In the genomic region with DNA sequence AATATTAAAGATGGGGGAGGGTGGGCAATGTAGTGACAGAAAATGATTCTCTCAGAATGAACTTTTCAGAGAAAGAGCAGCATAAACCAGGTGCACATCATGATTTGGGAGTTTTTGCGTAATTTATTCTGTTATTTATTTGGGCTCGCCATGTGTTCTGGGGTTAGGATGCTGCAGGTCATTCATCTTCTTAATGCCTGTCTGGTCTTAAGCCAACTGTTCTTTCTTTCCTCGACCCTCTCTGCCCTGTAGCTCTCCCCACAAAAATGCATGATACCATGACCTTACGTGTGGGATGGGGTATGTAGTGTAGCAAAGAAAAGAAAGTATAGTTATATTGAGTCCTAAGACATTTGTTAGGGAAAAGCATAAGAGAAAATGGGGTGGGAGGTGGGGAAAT, we compare ENCODE assay signal across 13 cellular contexts. TPM values are rescaled to one million over a fixed set of nuclear protein-coding genes. Genes with fewer than 3 reads are reported as not detected.
DNase-seq lines count a peak whose midpoint lies in the region; ATAC-seq and TF ChIP-seq lines count a peak whose summit lies in the region.
"Had no signal": no experiment of that assay in that cellular context is flagged by ENCODE, and none has a peak within 500 bp of the region (broad histone marks: within the 10 kb centered on the region; RNA-seq: fewer than 3 reads in every experiment).

No MANE protein-coding gene starts in this region.

- POLR2A ChIA-PET in A673 (lab: Charles Lee; ENCODE audit: low non-redundant PET) = no interaction called here

- H3K4me1 Mint-ChIP-seq in T-helper 17 cell = peaks cover 16% of the 10 kb centered on the region
- no peaks in the 10 kb centered on the region for H3K4me1 Mint-ChIP-seq in activated naive CD4-positive, alpha-beta T cell treated with anti-CD3 and anti-CD28 coated beads, Interleukin-2, amount 10 ng/mL, durations not matched to agents 7 days and 5 days

- H3K4me1 ChIP-seq in mesenchymal stem cell (ENCODE audit: control insufficient read depth, insufficient read depth, low read depth, low read length) (no peaks in the 10 kb centered on the region), hepatocyte (ENCODE audit: insufficient read depth) (peaks cover 16% of the 10 kb centered on the region), A673 (ENCODE audit: insufficient read depth, low read length, poor library complexity, severe bottlenecking) (no peaks in the 10 kb centered on the region)
- H3K4me1 ChIP-seq: SJCRH30 had no signal

- DNase-seq in T-helper 17 cell (no peak), mesenchymal stem cell (peak; percentile 18), substantia nigra (lab: John Stamatoyannopoulos, UW) (no peak), hepatocyte (ENCODE audit: low spot score) (no peak), A673 (ENCODE audit: low spot score) (no peak)
- DNase-seq in activated naive CD4-positive, alpha-beta T cell treated with anti-CD3 and anti-CD28 coated beads, Interleukin-2, amount 10 ng/mL, durations not matched to agents 7 days and 5 days = no peak
- DNase-seq: CD4-positive, CD25-positive, alpha-beta regulatory T cell; NCI-H187 treated with DMSO at 0.1 percent for 48 hours; NCI-H446; PC-9; SJCRH30 had no signal

- peak overlapping the region; percentile 62 for H3K27ac Mint-ChIP-seq in T-helper 17 cell
- H3K27ac Mint-ChIP-seq in activated naive CD4-positive, alpha-beta T cell treated with anti-CD3 and anti-CD28 coated beads, Interleukin-2, amount 10 ng/mL, durations not matched to agents 7 days and 5 days = no peak overlapping the region

- no peaks in the 10 kb centered on the region for H3K9me3 Mint-ChIP-seq in activated naive CD4-positive, alpha-beta T cell treated with anti-CD3 and anti-CD28 coated beads, Interleukin-2, amount 10 ng/mL, durations not matched to agents 7 days and 5 days
- H3K9me3 Mint-ChIP-seq: CD4-positive, CD25-positive, alpha-beta regulatory T cell had no signal

- H2AK5ac ChIP-seq in mesenchymal stem cell (ENCODE audit: low read length, severe bottlenecking) = no peak overlapping the region

- no peak overlapping the region for H3K4me3 Mint-ChIP-seq in T-helper 17 cell
- H3K4me3 Mint-ChIP-seq in activated naive CD4-positive, alpha-beta T cell treated with anti-CD3 and anti-CD28 coated beads, Interleukin-2, amount 10 ng/mL, durations not matched to agents 7 days and 5 days = no peak overlapping the region
- H3K4me3 Mint-ChIP-seq: CD4-positive, CD25-positive, alpha-beta regulatory T cell had no signal

- H3K79me1 ChIP-seq in mesenchymal stem cell (replicated peaks; ENCODE audit: low read length, poor library complexity, severe bottlenecking) = peaks cover 14% of the 10 kb centered on the region

- H3K4ac ChIP-seq in mesenchymal stem cell (ENCODE audit: low read depth in 1 of 2, low read length in 2 of 2) = no peak overlapping the region

- H3K4me2 ChIP-seq in mesenchymal stem cell (ENCODE audit: low read length, poor library complexity, severe bottlenecking) = no peak overlapping the region
- no peak overlapping the region for H3K4me2 ChIP-seq in hepatocyte
- H3K4me2 ChIP-seq: PC-9 had no signal

- BruUV-seq in A673 (replicated peaks; lab: Mats Ljungman, UMichigan) = no TSS peak

- peaks cover 8% of the 10 kb centered on the region for H3K36me3 Mint-ChIP-seq in T-helper 17 cell (ENCODE audit: low read depth)
- peaks cover 26% of the 10 kb centered on the region for H3K36me3 Mint-ChIP-seq in activated naive CD4-positive, alpha-beta T cell treated with anti-CD3 and anti-CD28 coated beads, Interleukin-2, amount 10 ng/mL, durations not matched to agents 7 days and 5 days

- CTCF ChIA-PET in activated naive CD4-positive, alpha-beta T cell treated with anti-CD3 and anti-CD28 coated beads, Interleukin-2, amount 10 ng/mL, durations not matched to agents 7 days and 5 days (lab: Charles Lee) = no interaction called here
- CTCF ChIA-PET in A673 (lab: Charles Lee) = no interaction called here

- H3K27me3 ChIP-seq in mesenchymal stem cell (ENCODE audit: control insufficient read depth in 1 of 2, insufficient read depth in 1 of 2, low read length in 2 of 2) (no peaks in the 10 kb centered on the region), hepatocyte (no peaks in the 10 kb centered on the region), A673 (replicated peaks; ENCODE audit: insufficient read depth, low read depth, low read length, poor library complexity) (no peaks in the 10 kb centered on the region)
- H3K27me3 ChIP-seq: SJCRH30 had no signal

- no peak overlapping the region for H2BK15ac ChIP-seq in mesenchymal stem cell (ENCODE audit: low read depth, poor library complexity, severe bottlenecking)

- H3K18ac ChIP-seq in mesenchymal stem cell (ENCODE audit: low read depth in 1 of 2, low read length in 2 of 2) = no peak overlapping the region

- no peak for ATAC-seq in T-helper 17 cell

- H3K9ac ChIP-seq in mesenchymal stem cell (ENCODE audit: low read length) = no peak overlapping the region

- H3K9me3 ChIP-seq in T-helper 17 cell (ENCODE audit: control insufficient read depth, low read length, poor library complexity, severe bottlenecking) (no peaks in the 10 kb centered on the region), mesenchymal stem cell (ENCODE audit: control insufficient read depth, low read length) (no peaks in the 10 kb centered on the region), hepatocyte (ENCODE audit: low read depth) (no peaks in the 10 kb centered on the region), A673 (ENCODE audit: low read depth, low read length, poor library complexity, severe bottlenecking) (no peaks in the 10 kb centered on the region)
- H3K9me3 ChIP-seq: HAP-1, SJCRH30 had no signal

- H3K27ac ChIP-seq in cingulate gyrus (ENCODE audit: low read depth, low read length) (peak overlapping the region; percentile 51), mesenchymal stem cell (ENCODE audit: low read length, poor library complexity, severe bottlenecking) (no peak overlapping the region), substantia nigra (ENCODE audit: low read depth, low read length, poor library complexity, severe bottlenecking) (peak overlapping the region; percentile 2), hepatocyte (no peak overlapping the region), A673 (ENCODE audit: low read depth, low read length, poor library complexity, severe bottlenecking) (no peak overlapping the region)
- H3K27ac ChIP-seq: PC-9, SJCRH30 had no signal

- H3K14ac ChIP-seq in mesenchymal stem cell (ENCODE audit: low read length in 2 of 2) = no peak overlapping the region

- H3K23ac ChIP-seq in mesenchymal stem cell (ENCODE audit: low read length in 2 of 2) = no peak overlapping the region

- no peaks in the 10 kb centered on the region for H4K20me1 ChIP-seq in hepatocyte (ENCODE audit: insufficient read depth, poor library complexity, severe bottlenecking)

- H2BK12ac ChIP-seq in mesenchymal stem cell (ENCODE audit: low read length in 2 of 2) = no peak overlapping the region

- WGBS in mesenchymal stem cell = 46% methylated on average over 4 of the region's 4 CpGs
- 57% methylated on average over 4 of the region's 4 CpGs for WGBS in hepatocyte (ENCODE audit: low lambda C conversion rate, missing lambda C conversion rate)

- H3K36me3 ChIP-seq in mesenchymal stem cell (ENCODE audit: control insufficient read depth in 1 of 2, insufficient read depth in 2 of 2, low read depth in 1 of 2, low read length in 2 of 2) = peaks cover 31 to 37% of the 10 kb centered on the region in 2 experiments
- no peaks in the 10 kb centered on the region for H3K36me3 ChIP-seq in hepatocyte (replicated peaks; ENCODE audit: insufficient read depth, low read depth)
- H3K36me3 ChIP-seq in A673 (ENCODE audit: insufficient read depth, low read length, poor library complexity, severe bottlenecking) = peaks cover 31% of the 10 kb centered on the region

- H2AFZ ChIP-seq in mesenchymal stem cell (ENCODE audit: low read depth, low read length) (no peak overlapping the region), hepatocyte (no peak overlapping the region)
- H2AFZ ChIP-seq: PC-9 had no signal

- no peak overlapping the region for H2BK120ac ChIP-seq in mesenchymal stem cell (ENCODE audit: low read depth, low read length)

- no peaks in the 10 kb centered on the region for H3K27me3 Mint-ChIP-seq in T-helper 17 cell
- H3K27me3 Mint-ChIP-seq in activated naive CD4-positive, alpha-beta T cell treated with anti-CD3 and anti-CD28 coated beads, Interleukin-2, amount 10 ng/mL, durations not matched to agents 7 days and 5 days = no peaks in the 10 kb centered on the region
- H3K27me3 Mint-ChIP-seq: CD4-positive, CD25-positive, alpha-beta regulatory T cell had no signal

- no peaks in the 10 kb centered on the region for H3K9me2 ChIP-seq in hepatocyte (replicated peaks; ENCODE audit: insufficient read depth)

- intact Hi-C loops in A673 (cut with micrococcal nuclease; ENCODE audit: unreplicated experiment) = loop anchor here (10.0 kb wide), 1 partner anchor 520 kb away; no protein-coding TSS in a partner anchor

- H3K79me2 ChIP-seq in hepatocyte = no peaks in the 10 kb centered on the region

- no peak overlapping the region for H4K8ac ChIP-seq in mesenchymal stem cell (ENCODE audit: low read length)

- H3K4me3 ChIP-seq in mesenchymal stem cell (ENCODE audit: insufficient read depth in 1 of 2, low read depth in 1 of 2, low read length in 2 of 2) = no peak overlapping the region
- no peak overlapping the region for H3K4me3 ChIP-seq in hepatocyte
- H3K4me3 ChIP-seq in A673 (ENCODE audit: low read depth, low read length, poor library complexity, severe bottlenecking) = no peak overlapping the region
- H3K4me3 ChIP-seq: HAP-1, PC-9, SJCRH30 had no signal

- no peak for TF ChIP-seq CTCF in hepatocyte (IDR thresholded peaks at IDR 0.05; ENCODE audit: poor library complexity)
- no peak for TF ChIP-seq CTCF in A673 (conservative IDR thresholded peaks at IDR 0.05; ENCODE audit: low read depth, low read length)

- no peak overlapping the region for H4K91ac ChIP-seq in mesenchymal stem cell (ENCODE audit: low read length)

- H2BK5ac ChIP-seq in mesenchymal stem cell (ENCODE audit: low read depth, low read length, poor library complexity, severe bottlenecking) = no peak overlapping the region

RNA-seq across cellular contexts. Expression of a gene that starts 12.3 kb away (rescaled TPM):
- total RNA-seq in T-helper 17 cell = 10 to 100 TPM; 28.5 to 32.9 TPM
- polyA plus RNA-seq in mesenchymal stem cell (2013, experiment 1 of 2) = 8.9 TPM
- polyA plus RNA-seq in mesenchymal stem cell (2013, experiment 2 of 2) = 7.9 TPM
- 9.1 and 10.1 TPM in 2 replicates for total RNA-seq in hepatocyte
- 18.2 and 19.2 TPM in 2 replicates for polyA plus RNA-seq in hepatocyte
- 32.0 and 36.6 TPM in 2 replicates for total RNA-seq in A673 (2021)

RNA-seq across cellular contexts. Expression of a gene that starts 33.0 kb away (rescaled TPM):
- total RNA-seq in T-helper 17 cell (under 1 TPM; 0.25 to 0.70 TPM), hepatocyte (1.0 and 3.0 TPM in 2 replicates), A673 (2021) (55.9 and 61.2 TPM in 2 replicates)
- 165 TPM for polyA plus RNA-seq in mesenchymal stem cell (2013, experiment 1 of 2)
- 158 TPM for polyA plus RNA-seq in mesenchymal stem cell (2013, experiment 2 of 2)
- polyA plus RNA-seq in hepatocyte = 7.1 and 8.8 TPM in 2 replicates

RNA-seq across cellular contexts. Expression of a gene that starts 40.7 kb away (rescaled TPM):
- total RNA-seq in T-helper 17 cell = 1 to 10 TPM in 1 of 2 donors, not detected in 1; 1.1 TPM
- not detected for polyA plus RNA-seq in mesenchymal stem cell (2013, experiment 1 of 2)
- polyA plus RNA-seq in mesenchymal stem cell (2013, experiment 2 of 2) = not detected
- total RNA-seq in hepatocyte = not detected in 2 replicates
- polyA plus RNA-seq in hepatocyte = 0.39 TPM in 1 of 2 replicates, not detected in the other
- 1.6 TPM in 1 of 2 replicates, not detected in the other for total RNA-seq in A673 (2021)
- total RNA-seq: CD4-positive, CD25-positive, alpha-beta regulatory T cell; SJCRH30 had no signal

Comparison
In these comparisons a context has a peak if more than half of its experiments do, and no peak if none do; other contexts are left out.
1. H3K27ac ChIP-seq: peak in cingulate gyrus (single experiment) and substantia nigra (single experiment); none in mesenchymal stem cell (single experiment), hepatocyte (single experiment) and A673 (single experiment).
2. RNA of a gene that starts 33.0 kb away (total RNA-seq): 55.9 to 61.2 TPM in A673; 1.0 to 3.0 TPM in hepatocyte and 0.25 to 0.70 TPM in T-helper 17 cell; every median in the first group is over 10 times any median in the second.